Comparison of ENCODE assay signal across 1 cellular context in the genomic region with DNA sequence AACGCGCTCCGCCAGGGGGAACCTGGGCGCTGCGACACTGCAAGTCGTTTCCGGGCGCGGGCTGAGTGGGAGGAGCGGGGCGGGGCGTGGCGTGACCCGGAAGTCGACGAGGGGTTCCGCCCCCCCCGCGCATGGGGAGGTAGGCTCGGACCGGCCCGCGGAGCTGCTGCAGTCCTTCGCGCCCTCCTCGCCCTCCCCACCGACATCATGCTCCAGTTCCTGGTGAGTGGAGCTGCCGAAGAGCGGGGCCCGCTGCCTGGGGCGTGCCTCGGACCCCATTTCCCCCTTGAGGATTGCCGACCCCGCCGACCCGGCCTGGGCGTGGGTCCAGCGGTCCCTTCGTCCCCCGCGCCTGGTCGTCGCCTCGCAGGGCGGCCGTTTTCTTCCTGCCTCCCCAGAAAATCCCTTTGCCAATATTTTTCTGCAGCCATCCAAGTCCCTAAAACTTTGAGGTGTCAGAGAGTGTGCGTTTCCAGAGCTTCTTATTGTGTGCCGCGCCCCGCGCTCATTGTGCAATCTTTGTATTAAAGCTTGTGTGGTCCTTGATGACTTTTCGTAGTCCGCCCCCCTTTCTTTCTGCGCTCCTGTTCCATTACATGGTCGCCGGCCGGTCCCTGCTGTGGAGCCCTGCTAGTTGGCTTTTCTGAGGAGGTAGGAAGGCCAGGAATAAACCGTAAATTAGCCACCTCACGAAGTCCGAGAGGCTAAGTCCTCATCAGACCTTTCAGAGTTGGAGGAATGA.
TF ChIP-seq lines count a peak whose summit lies in the region.

A gene (plus strand): TSS at position 142 of the 742 bp plus-strand sequence.

TF ChIP-seq in GM12878, 131 proteins besides CTCF, POLR2A, EP300 and RAD21 (continued from another document and continues in another):
- TF ChIP-seq, protein P1, sequence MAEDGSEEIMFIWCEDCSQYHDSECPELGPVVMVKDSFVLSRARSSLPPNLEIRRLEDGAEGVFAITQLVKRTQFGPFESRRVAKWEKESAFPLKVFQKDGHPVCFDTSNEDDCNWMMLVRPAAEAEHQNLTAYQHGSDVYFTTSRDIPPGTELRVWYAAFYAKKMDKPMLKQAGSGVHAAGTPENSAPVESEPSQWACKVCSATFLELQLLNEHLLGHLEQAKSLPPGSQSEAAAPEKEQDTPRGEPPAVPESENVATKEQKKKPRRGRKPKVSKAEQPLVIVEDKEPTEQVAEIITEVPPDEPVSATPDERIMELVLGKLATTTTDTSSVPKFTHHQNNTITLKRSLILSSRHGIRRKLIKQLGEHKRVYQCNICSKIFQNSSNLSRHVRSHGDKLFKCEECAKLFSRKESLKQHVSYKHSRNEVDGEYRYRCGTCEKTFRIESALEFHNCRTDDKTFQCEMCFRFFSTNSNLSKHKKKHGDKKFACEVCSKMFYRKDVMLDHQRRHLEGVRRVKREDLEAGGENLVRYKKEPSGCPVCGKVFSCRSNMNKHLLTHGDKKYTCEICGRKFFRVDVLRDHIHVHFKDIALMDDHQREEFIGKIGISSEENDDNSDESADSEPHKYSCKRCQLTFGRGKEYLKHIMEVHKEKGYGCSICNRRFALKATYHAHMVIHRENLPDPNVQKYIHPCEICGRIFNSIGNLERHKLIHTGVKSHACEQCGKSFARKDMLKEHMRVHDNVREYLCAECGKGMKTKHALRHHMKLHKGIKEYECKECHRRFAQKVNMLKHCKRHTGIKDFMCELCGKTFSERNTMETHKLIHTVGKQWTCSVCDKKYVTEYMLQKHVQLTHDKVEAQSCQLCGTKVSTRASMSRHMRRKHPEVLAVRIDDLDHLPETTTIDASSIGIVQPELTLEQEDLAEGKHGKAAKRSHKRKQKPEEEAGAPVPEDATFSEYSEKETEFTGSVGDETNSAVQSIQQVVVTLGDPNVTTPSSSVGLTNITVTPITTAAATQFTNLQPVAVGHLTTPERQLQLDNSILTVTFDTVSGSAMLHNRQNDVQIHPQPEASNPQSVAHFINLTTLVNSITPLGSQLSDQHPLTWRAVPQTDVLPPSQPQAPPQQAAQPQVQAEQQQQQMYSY (CRISPR knock-in tag; IDR thresholded peaks at IDR 0.05) = no peak
- TF ChIP-seq JUND (IDR thresholded peaks at IDR 0.05; ENCODE audit: low read depth, low read length) (no peak), NR2C1 (IDR thresholded peaks at IDR 0.05) (peak; percentile 96), MTA3 (IDR thresholded peaks at IDR 0.05; ENCODE audit: borderline replicate concordance, low read length) (no peak), IKZF2 (IDR thresholded peaks at IDR 0.05) (no peak), CHD1 (IDR thresholded peaks at IDR 0.05; ENCODE audit: low read depth, low read length) (no peak), SIX5 (IDR thresholded peaks at IDR 0.05; ENCODE audit: low read depth, low read length, severe bottlenecking) (no peak), GABPA (IDR thresholded peaks at IDR 0.05; ENCODE audit: low read depth) (peak; percentile 91), FOS (IDR thresholded peaks at IDR 0.05; ENCODE audit: borderline replicate concordance, extremely low read depth, insufficient read length) (no peak), TARDBP (IDR thresholded peaks at IDR 0.05; ENCODE audit: borderline replicate concordance) (0 out of 2 replicates have a peak, but pooled peaks have one; percentile 1), SRF (IDR thresholded peaks at IDR 0.05; ENCODE audit: low read depth in 2 of 2, low read length in 2 of 2) (peak in 1 of 2 experiments; percentile 73; a peak in 2 of 4 replicates), RUNX3 (IDR thresholded peaks at IDR 0.05; ENCODE audit: low read length) (0 out of 2 replicates have a peak, but pooled peaks have one; percentile 17), SREBF2 (IDR thresholded peaks at IDR 0.05; ENCODE audit: low read length) (no peak), POU2F2 (IDR thresholded peaks at IDR 0.05; ENCODE audit: borderline replicate concordance, low read depth, low read length) (0 out of 3 replicates have a peak, but pooled peaks have one; percentile 12), MYB (IDR thresholded peaks at IDR 0.05; ENCODE audit: borderline replicate concordance, low read depth, low read length) (no peak), GATAD2B (conservative IDR thresholded peaks at IDR 0.05; ENCODE audit: low read depth) (peak; percentile 69), NFXL1 (IDR thresholded peaks at IDR 0.05; ENCODE audit: borderline replicate concordance) (no peak), BHLHE40 (IDR thresholded peaks at IDR 0.05; ENCODE audit: borderline replicate concordance in 1 of 2, low read depth in 2 of 2, low read length in 1 of 2) (peak; percentile 23 to 78; a peak in 3 of 4 replicates), CEBPB (IDR thresholded peaks at IDR 0.05; ENCODE audit: borderline replicate concordance in 1 of 2, low read depth in 2 of 2, low read length in 2 of 2) (no peak), SPI1 (IDR thresholded peaks at IDR 0.05; ENCODE audit: borderline replicate concordance, insufficient read depth, low read depth, low read length) (0 out of 2 replicates have a peak, but pooled peaks have one; percentile 1), IKZF1 (conservative IDR thresholded peaks at IDR 0.05) (peak; percentile 77), HDAC6 (IDR thresholded peaks at IDR 0.05; ENCODE audit: unreplicated experiment) (no peak), SMAD1 (IDR thresholded peaks at IDR 0.05; ENCODE audit: low read depth, partially characterized antibody) (no peak), NBN (IDR thresholded peaks at IDR 0.05) (no peak), IRF4 (IDR thresholded peaks at IDR 0.05; ENCODE audit: low read depth, low read length) (no peak), FOXM1 (IDR thresholded peaks at IDR 0.05; ENCODE audit: low read depth, low read length) (no peak), BACH1 (IDR thresholded peaks at IDR 0.05; ENCODE audit: borderline replicate concordance) (peak; percentile 67), ZNF24 (IDR thresholded peaks at IDR 0.05) (peak; percentile 64; the same call in 1 of the 2 replicates), PML (IDR thresholded peaks at IDR 0.05; ENCODE audit: low read length) (peak; percentile 84)
- TF ChIP-seq, protein P2, sequence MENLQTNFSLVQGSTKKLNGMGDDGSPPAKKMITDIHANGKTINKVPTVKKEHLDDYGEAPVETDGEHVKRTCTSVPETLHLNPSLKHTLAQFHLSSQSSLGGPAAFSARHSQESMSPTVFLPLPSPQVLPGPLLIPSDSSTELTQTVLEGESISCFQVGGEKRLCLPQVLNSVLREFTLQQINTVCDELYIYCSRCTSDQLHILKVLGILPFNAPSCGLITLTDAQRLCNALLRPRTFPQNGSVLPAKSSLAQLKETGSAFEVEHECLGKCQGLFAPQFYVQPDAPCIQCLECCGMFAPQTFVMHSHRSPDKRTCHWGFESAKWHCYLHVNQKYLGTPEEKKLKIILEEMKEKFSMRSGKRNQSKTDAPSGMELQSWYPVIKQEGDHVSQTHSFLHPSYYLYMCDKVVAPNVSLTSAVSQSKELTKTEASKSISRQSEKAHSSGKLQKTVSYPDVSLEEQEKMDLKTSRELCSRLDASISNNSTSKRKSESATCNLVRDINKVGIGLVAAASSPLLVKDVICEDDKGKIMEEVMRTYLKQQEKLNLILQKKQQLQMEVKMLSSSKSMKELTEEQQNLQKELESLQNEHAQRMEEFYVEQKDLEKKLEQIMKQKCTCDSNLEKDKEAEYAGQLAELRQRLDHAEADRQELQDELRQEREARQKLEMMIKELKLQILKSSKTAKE (IDR thresholded peaks at IDR 0.05; ENCODE audit: low read depth, poor library complexity, severe bottlenecking) = no peak
- TF ChIP-seq, protein P3, sequence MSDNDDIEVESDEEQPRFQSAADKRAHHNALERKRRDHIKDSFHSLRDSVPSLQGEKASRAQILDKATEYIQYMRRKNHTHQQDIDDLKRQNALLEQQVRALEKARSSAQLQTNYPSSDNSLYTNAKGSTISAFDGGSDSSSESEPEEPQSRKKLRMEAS (IDR thresholded peaks at IDR 0.05; ENCODE audit: low read depth, low read length) = peak; percentile 31; the same call in 1 of the 2 replicates
- TF ChIP-seq, protein P4, sequence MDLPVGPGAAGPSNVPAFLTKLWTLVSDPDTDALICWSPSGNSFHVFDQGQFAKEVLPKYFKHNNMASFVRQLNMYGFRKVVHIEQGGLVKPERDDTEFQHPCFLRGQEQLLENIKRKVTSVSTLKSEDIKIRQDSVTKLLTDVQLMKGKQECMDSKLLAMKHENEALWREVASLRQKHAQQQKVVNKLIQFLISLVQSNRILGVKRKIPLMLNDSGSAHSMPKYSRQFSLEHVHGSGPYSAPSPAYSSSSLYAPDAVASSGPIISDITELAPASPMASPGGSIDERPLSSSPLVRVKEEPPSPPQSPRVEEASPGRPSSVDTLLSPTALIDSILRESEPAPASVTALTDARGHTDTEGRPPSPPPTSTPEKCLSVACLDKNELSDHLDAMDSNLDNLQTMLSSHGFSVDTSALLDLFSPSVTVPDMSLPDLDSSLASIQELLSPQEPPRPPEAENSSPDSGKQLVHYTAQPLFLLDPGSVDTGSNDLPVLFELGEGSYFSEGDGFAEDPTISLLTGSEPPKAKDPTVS (IDR thresholded peaks at IDR 0.05; ENCODE audit: low read depth, low read length) = no peak
- TF ChIP-seq, protein P5, sequence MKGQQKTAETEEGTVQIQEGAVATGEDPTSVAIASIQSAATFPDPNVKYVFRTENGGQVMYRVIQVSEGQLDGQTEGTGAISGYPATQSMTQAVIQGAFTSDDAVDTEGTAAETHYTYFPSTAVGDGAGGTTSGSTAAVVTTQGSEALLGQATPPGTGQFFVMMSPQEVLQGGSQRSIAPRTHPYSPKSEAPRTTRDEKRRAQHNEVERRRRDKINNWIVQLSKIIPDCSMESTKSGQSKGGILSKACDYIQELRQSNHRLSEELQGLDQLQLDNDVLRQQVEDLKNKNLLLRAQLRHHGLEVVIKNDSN (IDR thresholded peaks at IDR 0.05; ENCODE audit: borderline replicate concordance, extremely low read length, insufficient read depth, low read depth, low read length) = no peak
- TF ChIP-seq, protein P6, sequence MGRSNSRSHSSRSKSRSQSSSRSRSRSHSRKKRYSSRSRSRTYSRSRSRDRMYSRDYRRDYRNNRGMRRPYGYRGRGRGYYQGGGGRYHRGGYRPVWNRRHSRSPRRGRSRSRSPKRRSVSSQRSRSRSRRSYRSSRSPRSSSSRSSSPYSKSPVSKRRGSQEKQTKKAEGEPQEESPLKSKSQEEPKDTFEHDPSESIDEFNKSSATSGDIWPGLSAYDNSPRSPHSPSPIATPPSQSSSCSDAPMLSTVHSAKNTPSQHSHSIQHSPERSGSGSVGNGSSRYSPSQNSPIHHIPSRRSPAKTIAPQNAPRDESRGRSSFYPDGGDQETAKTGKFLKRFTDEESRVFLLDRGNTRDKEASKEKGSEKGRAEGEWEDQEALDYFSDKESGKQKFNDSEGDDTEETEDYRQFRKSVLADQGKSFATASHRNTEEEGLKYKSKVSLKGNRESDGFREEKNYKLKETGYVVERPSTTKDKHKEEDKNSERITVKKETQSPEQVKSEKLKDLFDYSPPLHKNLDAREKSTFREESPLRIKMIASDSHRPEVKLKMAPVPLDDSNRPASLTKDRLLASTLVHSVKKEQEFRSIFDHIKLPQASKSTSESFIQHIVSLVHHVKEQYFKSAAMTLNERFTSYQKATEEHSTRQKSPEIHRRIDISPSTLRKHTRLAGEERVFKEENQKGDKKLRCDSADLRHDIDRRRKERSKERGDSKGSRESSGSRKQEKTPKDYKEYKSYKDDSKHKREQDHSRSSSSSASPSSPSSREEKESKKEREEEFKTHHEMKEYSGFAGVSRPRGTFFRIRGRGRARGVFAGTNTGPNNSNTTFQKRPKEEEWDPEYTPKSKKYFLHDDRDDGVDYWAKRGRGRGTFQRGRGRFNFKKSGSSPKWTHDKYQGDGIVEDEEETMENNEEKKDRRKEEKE (IDR thresholded peaks at IDR 0.05) = no peak
- TF ChIP-seq, protein P7, sequence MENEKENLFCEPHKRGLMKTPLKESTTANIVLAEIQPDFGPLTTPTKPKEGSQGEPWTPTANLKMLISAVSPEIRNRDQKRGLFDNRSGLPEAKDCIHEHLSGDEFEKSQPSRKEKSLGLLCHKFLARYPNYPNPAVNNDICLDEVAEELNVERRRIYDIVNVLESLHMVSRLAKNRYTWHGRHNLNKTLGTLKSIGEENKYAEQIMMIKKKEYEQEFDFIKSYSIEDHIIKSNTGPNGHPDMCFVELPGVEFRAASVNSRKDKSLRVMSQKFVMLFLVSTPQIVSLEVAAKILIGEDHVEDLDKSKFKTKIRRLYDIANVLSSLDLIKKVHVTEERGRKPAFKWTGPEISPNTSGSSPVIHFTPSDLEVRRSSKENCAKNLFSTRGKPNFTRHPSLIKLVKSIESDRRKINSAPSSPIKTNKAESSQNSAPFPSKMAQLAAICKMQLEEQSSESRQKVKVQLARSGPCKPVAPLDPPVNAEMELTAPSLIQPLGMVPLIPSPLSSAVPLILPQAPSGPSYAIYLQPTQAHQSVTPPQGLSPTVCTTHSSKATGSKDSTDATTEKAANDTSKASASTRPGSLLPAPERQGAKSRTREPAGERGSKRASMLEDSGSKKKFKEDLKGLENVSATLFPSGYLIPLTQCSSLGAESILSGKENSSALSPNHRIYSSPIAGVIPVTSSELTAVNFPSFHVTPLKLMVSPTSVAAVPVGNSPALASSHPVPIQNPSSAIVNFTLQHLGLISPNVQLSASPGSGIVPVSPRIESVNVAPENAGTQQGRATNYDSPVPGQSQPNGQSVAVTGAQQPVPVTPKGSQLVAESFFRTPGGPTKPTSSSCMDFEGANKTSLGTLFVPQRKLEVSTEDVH (IDR thresholded peaks at IDR 0.05; ENCODE audit: low read depth, partially characterized antibody) = no peak
- TF ChIP-seq, protein P8, sequence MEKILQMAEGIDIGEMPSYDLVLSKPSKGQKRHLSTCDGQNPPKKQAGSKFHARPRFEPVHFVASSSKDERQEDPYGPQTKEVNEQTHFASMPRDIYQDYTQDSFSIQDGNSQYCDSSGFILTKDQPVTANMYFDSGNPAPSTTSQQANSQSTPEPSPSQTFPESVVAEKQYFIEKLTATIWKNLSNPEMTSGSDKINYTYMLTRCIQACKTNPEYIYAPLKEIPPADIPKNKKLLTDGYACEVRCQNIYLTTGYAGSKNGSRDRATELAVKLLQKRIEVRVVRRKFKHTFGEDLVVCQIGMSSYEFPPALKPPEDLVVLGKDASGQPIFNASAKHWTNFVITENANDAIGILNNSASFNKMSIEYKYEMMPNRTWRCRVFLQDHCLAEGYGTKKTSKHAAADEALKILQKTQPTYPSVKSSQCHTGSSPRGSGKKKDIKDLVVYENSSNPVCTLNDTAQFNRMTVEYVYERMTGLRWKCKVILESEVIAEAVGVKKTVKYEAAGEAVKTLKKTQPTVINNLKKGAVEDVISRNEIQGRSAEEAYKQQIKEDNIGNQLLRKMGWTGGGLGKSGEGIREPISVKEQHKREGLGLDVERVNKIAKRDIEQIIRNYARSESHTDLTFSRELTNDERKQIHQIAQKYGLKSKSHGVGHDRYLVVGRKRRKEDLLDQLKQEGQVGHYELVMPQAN (conservative IDR thresholded peaks at IDR 0.05) = peak; percentile 46; the same call in 1 of the 2 replicates
